ENCODE assay signal across 8 cellular contexts in genomic region chr21:33641339-33642026, GRCh38. TPM values are rescaled to one million over a fixed set of nuclear protein-coding genes. Genes with fewer than 3 reads are reported as not detected.
DNase-seq lines count a peak whose midpoint lies in the region; ATAC-seq and TF ChIP-seq lines count a peak whose summit lies in the region.

Gene CRYZL1 (minus strand): TSS chr21:33641741. CDS start chr21:33631551, 10,190 bp downstream.

- peaks cover 3% of the 10 kb centered on the region for H3K4me1 ChIP-seq in fibroblast of lung (ENCODE audit: control insufficient read depth, extremely low read depth, insufficient read depth, low read length)
- peaks cover 4 to 7% of the 10 kb centered on the region in 2 donors for H3K4me1 ChIP-seq in naive thymus-derived CD4-positive, alpha-beta T cell (ENCODE audit: control insufficient read depth in 2 of 2, insufficient read depth in 2 of 2, low read length in 2 of 2)

- H3K36me3 ChIP-seq in fibroblast of lung (ENCODE audit: control insufficient read depth, insufficient read depth, low read length): no peaks in the 10 kb centered on the region
- H3K36me3 ChIP-seq in naive thymus-derived CD4-positive, alpha-beta T cell (ENCODE audit: control insufficient read depth in 2 of 3, insufficient read depth in 3 of 3, low read length in 3 of 3): no peaks in the 10 kb centered on the region

- intact Hi-C loops in naive thymus-derived CD4-positive, alpha-beta T cell (cut with micrococcal nuclease): loop anchor here (1.0 to 5.0 kb wide), 22 partner anchors 53 to 1364 kb away; partner anchors contain the start of genes ATP5PO (in 2 of the 2), DNAJC28 (in 2 of the 2), DONSON (in 2 of the 2) and GART (in 2 of the 2)

- peaks cover 61% of the 10 kb centered on the region for H3K79me2 ChIP-seq in fibroblast of lung (ENCODE audit: control insufficient read depth, insufficient read depth, low read length)

- H3K9me3 ChIP-seq in fibroblast of lung (ENCODE audit: control insufficient read depth, insufficient read depth, low read depth, low read length): no peaks in the 10 kb centered on the region
- no peaks in the 10 kb centered on the region for H3K9me3 ChIP-seq in naive thymus-derived CD4-positive, alpha-beta T cell (ENCODE audit: control insufficient read depth in 2 of 3, low read length in 3 of 3)

- H3K4me3 ChIP-seq in LNCaP clone FGC (ENCODE audit: low read depth, low read length) (peak within 1 kb of the TSS; percentile 73), fibroblast of lung (replicated peaks in 1 of 4; ENCODE audit: control extremely low read depth in 1 of 4, insufficient read depth in 1 of 4, low read depth in 3 of 4, low read length in 4 of 4) (peak within 1 kb of the TSS; percentile 75 to 97 (median 89))
- peak within 1 kb of the TSS; percentile 97 for H3K4me3 ChIP-seq in naive thymus-derived CD4-positive, alpha-beta T cell (ENCODE audit: low read length)

- no peaks in the 10 kb centered on the region for H3K27me3 ChIP-seq in fibroblast of lung (ENCODE audit: control insufficient read depth, insufficient read depth, low read length)
- H3K27me3 ChIP-seq in naive thymus-derived CD4-positive, alpha-beta T cell (ENCODE audit: control insufficient read depth in 2 of 2, insufficient read depth in 2 of 2, low read length in 2 of 2): no peaks in the 10 kb centered on the region

- no peaks in the 10 kb centered on the region for H3K36me3 Mint-ChIP-seq in activated T-helper 17 cell treated with anti-CD3 and anti-CD28 coated beads, Interleukin-2, amount 50 U/mL, for 72 hours (ENCODE audit: low read depth)
- peaks cover 0 to 13% (median 5%) of the 10 kb centered on the region in 5 donors for H3K36me3 Mint-ChIP-seq in naive thymus-derived CD4-positive, alpha-beta T cell
- H3K36me3 Mint-ChIP-seq in stimulated activated naive B cell treated with anti-CD40 and anti-IgM and Interleukin-4, amounts not matched to agents 10 μg/mL and 1 μg/mL and 100 μg/mL, for 72 hours: peaks cover 5 to 10% of the 10 kb centered on the region in 2 donors

- H2AFZ ChIP-seq in fibroblast of lung (ENCODE audit: low read length): peak within 1 kb of the TSS; percentile 98

- peak within 1 kb of the TSS; percentile 96 for H3K27ac Mint-ChIP-seq in activated T-helper 17 cell treated with anti-CD3 and anti-CD28 coated beads, Interleukin-2, amount 50 U/mL, for 72 hours
- peak within 1 kb of the TSS; percentile 85 to 100 (median 94) for H3K27ac Mint-ChIP-seq in naive thymus-derived CD4-positive, alpha-beta T cell
- H3K27ac Mint-ChIP-seq in stimulated activated naive B cell treated with anti-CD40 and anti-IgM and Interleukin-4, amounts not matched to agents 10 μg/mL and 1 μg/mL and 100 μg/mL, for 72 hours: peak within 1 kb of the TSS; percentile 95

- H3K27ac ChIP-seq in RWPE1 (peak within 1 kb of the TSS; percentile 86), fibroblast of lung (ENCODE audit: insufficient read depth, low read length) (peak within 1 kb of the TSS; percentile 92)
- peak within 1 kb of the TSS; percentile 75 for H3K27ac ChIP-seq in naive thymus-derived CD4-positive, alpha-beta T cell (ENCODE audit: low read depth, low read length)

- POLR2A ChIA-PET in RWPE1 (lab: Yijun Ruan, JAX; ENCODE audit: low non-redundant PET): no interaction called here
- POLR2A ChIA-PET in naive thymus-derived CD4-positive, alpha-beta T cell (lab: Charles Lee): interaction anchor here (0.7 to 1.4 kb wide), 2 partner anchors 161 to 406 kb away, joined by 3 read pairs; partner anchors contain the start of gene TMEM50B

- H3K9ac ChIP-seq in fibroblast of lung (ENCODE audit: insufficient read depth, low read length): peak within 1 kb of the TSS; percentile 83

- ATAC-seq in activated T-helper 17 cell treated with anti-CD3 and anti-CD28 coated beads, Interleukin-2, amount 50 U/mL, for 72 hours (replicated peaks): peak; percentile 84
- ATAC-seq in naive thymus-derived CD4-positive, alpha-beta T cell: peak; percentile 89
- ATAC-seq in stimulated activated naive B cell treated with anti-CD40 and anti-IgM and Interleukin-4, amounts not matched to agents 10 μg/mL and 1 μg/mL and 100 μg/mL, for 72 hours (replicated peaks): peak; percentile 83 to 87

- H3K4me1 Mint-ChIP-seq in activated T-helper 17 cell treated with anti-CD3 and anti-CD28 coated beads, Interleukin-2, amount 50 U/mL, for 72 hours: peaks cover 9% of the 10 kb centered on the region
- peaks cover 19 to 50% (median 37%) of the 10 kb centered on the region in 7 donors for H3K4me1 Mint-ChIP-seq in naive thymus-derived CD4-positive, alpha-beta T cell
- peaks cover 10 to 19% of the 10 kb centered on the region in 2 donors for H3K4me1 Mint-ChIP-seq in stimulated activated naive B cell treated with anti-CD40 and anti-IgM and Interleukin-4, amounts not matched to agents 10 μg/mL and 1 μg/mL and 100 μg/mL, for 72 hours

- peaks cover 6% of the 10 kb centered on the region for H3K27me3 Mint-ChIP-seq in activated T-helper 17 cell treated with anti-CD3 and anti-CD28 coated beads, Interleukin-2, amount 50 U/mL, for 72 hours
- H3K27me3 Mint-ChIP-seq in naive thymus-derived CD4-positive, alpha-beta T cell: peaks cover 9 to 29% (median 15%) of the 10 kb centered on the region in 5 donors
- H3K27me3 Mint-ChIP-seq in stimulated activated naive B cell treated with anti-CD40 and anti-IgM and Interleukin-4, amounts not matched to agents 10 μg/mL and 1 μg/mL and 100 μg/mL, for 72 hours: peaks cover 16 to 18% of the 10 kb centered on the region in 2 donors

- H3K9me3 Mint-ChIP-seq in activated T-helper 17 cell treated with anti-CD3 and anti-CD28 coated beads, Interleukin-2, amount 50 U/mL, for 72 hours: no peaks in the 10 kb centered on the region
- no peaks in the 10 kb centered on the region for H3K9me3 Mint-ChIP-seq in naive thymus-derived CD4-positive, alpha-beta T cell
- H3K9me3 Mint-ChIP-seq in stimulated activated naive B cell treated with anti-CD40 and anti-IgM and Interleukin-4, amounts not matched to agents 10 μg/mL and 1 μg/mL and 100 μg/mL, for 72 hours: no peaks in the 10 kb centered on the region

- H3K4me3 Mint-ChIP-seq in activated T-helper 17 cell treated with anti-CD3 and anti-CD28 coated beads, Interleukin-2, amount 50 U/mL, for 72 hours: peak within 1 kb of the TSS; percentile 86
- peak within 1 kb of the TSS; percentile 83 to 99 (median 93) for H3K4me3 Mint-ChIP-seq in naive thymus-derived CD4-positive, alpha-beta T cell
- peak within 1 kb of the TSS; percentile 87 to 88 for H3K4me3 Mint-ChIP-seq in stimulated activated naive B cell treated with anti-CD40 and anti-IgM and Interleukin-4, amounts not matched to agents 10 μg/mL and 1 μg/mL and 100 μg/mL, for 72 hours

- H3K4me2 ChIP-seq in fibroblast of lung (ENCODE audit: extremely low read depth, insufficient read depth, low read length): peak within 1 kb of the TSS; percentile 92

- CTCF ChIA-PET in RWPE1 (lab: Yijun Ruan, JAX): interaction anchor here (0.5 kb wide), 1 partner anchor 546 kb away, joined by 3 read pairs; no protein-coding TSS in a partner anchor
- CTCF ChIA-PET in naive thymus-derived CD4-positive, alpha-beta T cell (lab: Charles Lee): no interaction called here

- H4K20me1 ChIP-seq in fibroblast of lung (ENCODE audit: control insufficient read depth, extremely low read depth, insufficient read depth, low read length): no peaks in the 10 kb centered on the region

- TF ChIP-seq CTCF in LNCaP clone FGC (IDR thresholded peaks at IDR 0.05; ENCODE audit: control insufficient read depth, extremely low read depth, insufficient read depth) (no peak), RWPE1 (conservative IDR thresholded peaks at IDR 0.05; ENCODE audit: low read depth) (no peak), fibroblast of lung (conservative IDR thresholded peaks at IDR 0.05 in 1 of 2, IDR thresholded peaks at IDR 0.05 in 1 of 2; ENCODE audit: low read depth in 1 of 2, low read length in 2 of 2) (no peak)

- DNase-seq in Daoy (ENCODE audit: low read depth) (peak; percentile 100), GOT3 (lab: John Stamatoyannopoulos, UW) (peak; percentile 93), LNCaP clone FGC (ENCODE audit: low read depth) (peak; percentile 99), RWPE1 (ENCODE audit: low spot score) (peak; percentile 97), fibroblast of lung (ENCODE audit: low read depth in 2 of 2) (peak; percentile 100)
- peak; percentile 96 to 100 (median 100) for DNase-seq in naive thymus-derived CD4-positive, alpha-beta T cell
- DNase-seq in stimulated activated naive B cell treated with anti-CD40 and anti-IgM and Interleukin-4, amounts not matched to agents 10 μg/mL and 1 μg/mL and 100 μg/mL, for 72 hours: peak; percentile 100

RNA-seq across cellular contexts. Expression of gene CRYZL1, which starts in this region (rescaled TPM):
- 18.8 and 21.1 TPM in 2 replicates for total RNA-seq in Daoy (2014; rRNA removed; shearing (Covaris generic))
- 10 to 100 TPM; 29.5 to 52.8 TPM for total RNA-seq in activated T-helper 17 cell treated with anti-CD3 and anti-CD28 coated beads, Interleukin-2, amount 50 U/mL, for 72 hours
- 22.1 and 30.7 TPM in 2 replicates for total RNA-seq in fibroblast of lung
- polyA plus RNA-seq in fibroblast of lung: 58.8 and 72.6 TPM in 2 replicates
- 31.0 and 32.5 TPM in 2 replicates for polyA plus RNA-seq in fibroblast of lung (2012)
- polyA minus RNA-seq in fibroblast of lung (ENCODE audit: low replicate concordance): 14.1 and 21.5 TPM in 2 replicates
- 10 to 100 TPM; 34.6 to 75.5 (median 40.4) TPM for total RNA-seq in naive thymus-derived CD4-positive, alpha-beta T cell
- 10 to 100 TPM; 33.0 to 43.0 TPM for polyA plus RNA-seq in naive thymus-derived CD4-positive, alpha-beta T cell

Comparison
In these comparisons a context has a peak if more than half of its experiments do, and no peak if none do; other contexts are left out.
1. Peak in every context shown above with its lines: DNase-seq, ATAC-seq, H3K4me3 ChIP-seq and H3K27ac ChIP-seq.